1 cellular context compared by ENCODE assay signal in genomic region chr9:74095925-74096324, GRCh38.
A peak's percentile ranks its signal among the peaks of the same experiment; 100 is the strongest.
TF ChIP-seq lines count a peak whose summit lies in the region.

No MANE protein-coding gene starts in this region.

TF ChIP-seq in WTC11, 78 proteins besides CTCF, POLR2A, EP300 and RAD21 (continued from another document):
- no peak for TF ChIP-seq ZNF512 (CRISPR knock-in tag; IDR thresholded peaks at IDR 0.05; ENCODE audit: borderline replicate concordance)
- no peak for TF ChIP-seq SMAD3 (CRISPR knock-in tag; IDR thresholded peaks at IDR 0.05; ENCODE audit: borderline replicate concordance)
- no peak for TF ChIP-seq CREB1 (CRISPR knock-in tag; IDR thresholded peaks at IDR 0.05)
- TF ChIP-seq ZNF425 (CRISPR knock-in tag; conservative IDR thresholded peaks at IDR 0.05), result peak; percentile 74; the same call in 1 of the 2 replicates
- no peak for TF ChIP-seq ATF6 (CRISPR knock-in tag; IDR thresholded peaks at IDR 0.05)
- TF ChIP-seq SMAD4 (CRISPR knock-in tag; IDR thresholded peaks at IDR 0.05), result no peak
- TF ChIP-seq TP53 (CRISPR knock-in tag; IDR thresholded peaks at IDR 0.05), result no peak
- no peak for TF ChIP-seq CREM (CRISPR knock-in tag; IDR thresholded peaks at IDR 0.05)
- peak; percentile 53; the same call in 1 of the 2 replicates for TF ChIP-seq NFATC4 (CRISPR knock-in tag; IDR thresholded peaks at IDR 0.05)
- TF ChIP-seq MYBL2 (CRISPR knock-in tag; IDR thresholded peaks at IDR 0.05), result no peak
- peak; percentile 88 for TF ChIP-seq PRRX2 (CRISPR knock-in tag; IDR thresholded peaks at IDR 0.05)
- no peak for TF ChIP-seq ZNF423 (CRISPR knock-in tag; IDR thresholded peaks at IDR 0.05)
- TF ChIP-seq E2F5 (CRISPR knock-in tag; IDR thresholded peaks at IDR 0.05), result no peak
- no peak for TF ChIP-seq IRF2 (CRISPR knock-in tag; IDR thresholded peaks at IDR 0.05; ENCODE audit: borderline replicate concordance, low read depth)
- TF ChIP-seq E2F1 (CRISPR knock-in tag; IDR thresholded peaks at IDR 0.05), result no peak
- no peak for TF ChIP-seq ZBTB21 (CRISPR knock-in tag; IDR thresholded peaks at IDR 0.05; ENCODE audit: borderline replicate concordance)
- TF ChIP-seq ERG (CRISPR knock-in tag; IDR thresholded peaks at IDR 0.05), result no peak; the same call in 1 of the 2 replicates
- TF ChIP-seq CBFB (CRISPR knock-in tag; IDR thresholded peaks at IDR 0.05; ENCODE audit: low read depth), result no peak
- TF ChIP-seq ZNF121 (CRISPR knock-in tag; IDR thresholded peaks at IDR 0.05), result peak; percentile 88
- no peak for TF ChIP-seq ARID4B (CRISPR knock-in tag; IDR thresholded peaks at IDR 0.05; ENCODE audit: borderline replicate concordance)
- no peak for TF ChIP-seq HMGA2 (CRISPR knock-in tag; IDR thresholded peaks at IDR 0.05)
- TF ChIP-seq ELF4 (CRISPR knock-in tag; IDR thresholded peaks at IDR 0.05; ENCODE audit: low read depth), result no peak
- TF ChIP-seq GRHL2 (CRISPR knock-in tag; IDR thresholded peaks at IDR 0.05; ENCODE audit: insufficient replicate concordance, severe bottlenecking), result no peak
- no peak for TF ChIP-seq TEAD1 (CRISPR knock-in tag; IDR thresholded peaks at IDR 0.05)
- no peak for TF ChIP-seq TCF7 (CRISPR knock-in tag; IDR thresholded peaks at IDR 0.05; ENCODE audit: low read depth)
- no peak for TF ChIP-seq EMX1 (CRISPR knock-in tag; IDR thresholded peaks at IDR 0.05)
- no peak for TF ChIP-seq ETV6 (CRISPR knock-in tag; IDR thresholded peaks at IDR 0.05)
- no peak for TF ChIP-seq FOXJ3 (CRISPR knock-in tag; IDR thresholded peaks at IDR 0.05; ENCODE audit: borderline replicate concordance)
- peak; percentile 81; the same call in 1 of the 2 replicates for TF ChIP-seq ZNF532 (CRISPR knock-in tag; IDR thresholded peaks at IDR 0.05; ENCODE audit: borderline replicate concordance)
- no peak for TF ChIP-seq JAZF1 (CRISPR knock-in tag; IDR thresholded peaks at IDR 0.05)
- TF ChIP-seq NR1H2 (CRISPR knock-in tag; IDR thresholded peaks at IDR 0.05), result no peak
- no peak for TF ChIP-seq ZNF416 (CRISPR knock-in tag; IDR thresholded peaks at IDR 0.05)
TF ChIP-seq in WTC11: peak in this region for 6.
